ENCODE assay signal across 1 cellular context in genomic region chr12:127158385-127159061, GRCh38.
A peak's percentile ranks its signal among the peaks of the same experiment; 100 is the strongest.
TF ChIP-seq lines count a peak whose summit lies in the region.

No MANE protein-coding gene starts in this region.

TF ChIP-seq in K562, 482 proteins besides CTCF, POLR2A, EP300 and RAD21 (continued from another document and continues in another):
- TF ChIP-seq MLLT1 (IDR thresholded peaks at IDR 0.05) (peak; percentile 60 to 78), KDM4B (IDR thresholded peaks at IDR 0.05; ENCODE audit: borderline replicate concordance in 2 of 2, low read depth in 1 of 2) (peak in 1 of 2 experiments; percentile 38; a peak in 1 of 4 replicates), SUPT5H (IDR thresholded peaks at IDR 0.05) (no peak), KLF10 (CRISPR knock-in tag; IDR thresholded peaks at IDR 0.05) (peak; percentile 64; the same call in 1 of the 2 replicates), OTX1 (CRISPR knock-in tag; IDR thresholded peaks at IDR 0.05) (peak; percentile 86), ZNF639 (CRISPR knock-in tag; conservative IDR thresholded peaks at IDR 0.05 in 1 of 2, IDR thresholded peaks at IDR 0.05 in 1 of 2) (no peak), TEAD2 (tag; IDR thresholded peaks at IDR 0.05) (0 out of 2 replicates have a peak, but pooled peaks have one; percentile 17), PTTG1 (tag; IDR thresholded peaks at IDR 0.05; ENCODE audit: low read depth) (0 out of 2 replicates have a peak, but pooled peaks have one; percentile 20), MECOM (CRISPR knock-in tag; IDR thresholded peaks at IDR 0.05) (peak; percentile 4; the same call in 1 of the 2 replicates), MLX (CRISPR knock-in tag; conservative IDR thresholded peaks at IDR 0.05) (no peak), TBL1XR1 (IDR thresholded peaks at IDR 0.05; ENCODE audit: low read length in 2 of 2) (0 out of 4 replicates have a peak, but pooled peaks of 1 of the 2 experiments have one; percentile 4), ELF4 (CRISPR knock-in tag; IDR thresholded peaks at IDR 0.05) (peak; percentile 56; the same call in 1 of the 2 replicates), ZNF146 (CRISPR knock-in tag; IDR thresholded peaks at IDR 0.05; ENCODE audit: unreplicated experiment) (no peak), TBP (optimal IDR thresholded peaks at IDR 0.05; ENCODE audit: low read depth, low read length) (no peak), MCM3 (IDR thresholded peaks at IDR 0.05) (no peak), POLR2B (IDR thresholded peaks at IDR 0.05; ENCODE audit: low read depth, partially characterized antibody) (peak; percentile 42), TEAD1 (CRISPR knock-in tag; IDR thresholded peaks at IDR 0.05) (peak in 1 of 2 experiments; percentile 62; a peak in 1 of 4 replicates), NKRF (IDR thresholded peaks at IDR 0.05; ENCODE audit: borderline replicate concordance) (0 out of 2 replicates have a peak, but pooled peaks have one; percentile 17), CAMTA2 (CRISPR knock-in tag; conservative IDR thresholded peaks at IDR 0.05) (0 out of 2 replicates have a peak, but pooled peaks have one; percentile 60), POLR2AphosphoS2 (IDR thresholded peaks at IDR 0.05; ENCODE audit: low read length) (peak; percentile 89), PHF21A (IDR thresholded peaks at IDR 0.05; ENCODE audit: borderline replicate concordance, low read depth) (no peak), ZNF592 (IDR thresholded peaks at IDR 0.05) (peak; percentile 52), PHB (CRISPR knock-in tag; IDR thresholded peaks at IDR 0.05) (peak; percentile 20; the same call in 1 of the 2 replicates), MGA (IDR thresholded peaks at IDR 0.05) (peak; percentile 29; the same call in 1 of the 2 replicates), ZBTB11 (CRISPR knock-in tag; IDR thresholded peaks at IDR 0.05) (peak in 1 of 3 experiments; percentile 31; a peak in 1 of 6 replicates)
